Comparison of ENCODE assay signal across 1 cellular context in genomic region chr4:139676365-139676764, GRCh38.
TF ChIP-seq lines count a peak whose summit lies in the region.

No MANE protein-coding gene starts in this region.

TF ChIP-seq in HepG2, 621 proteins besides CTCF, POLR2A, EP300 and RAD21 (continued from another document):
- TF ChIP-seq, protein P1, sequence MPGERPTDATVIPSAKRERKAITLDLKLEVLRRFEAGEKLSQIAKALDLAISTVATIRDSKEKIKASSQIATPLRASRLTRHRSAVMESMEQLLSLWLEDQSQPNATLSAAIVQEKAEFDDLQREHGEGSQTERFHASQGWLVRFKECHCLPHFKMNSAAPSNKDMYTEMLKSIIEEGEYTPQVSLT (CRISPR knock-in tag; IDR thresholded peaks at IDR 0.05; ENCODE audit: borderline replicate concordance, low read depth) = no peak
- no peak for TF ChIP-seq REPIN1 (CRISPR knock-in tag; IDR thresholded peaks at IDR 0.05; ENCODE audit: borderline replicate concordance, low read depth)
